21 cellular contexts compared by ENCODE assay signal in genomic region chr2:3542107-3542506, GRCh38. TPM values are rescaled to one million over a fixed set of nuclear protein-coding genes. Genes with fewer than 3 reads are reported as not detected.
"Had no signal": no experiment of that assay in that cellular context is flagged by ENCODE, and none has a peak within 500 bp of the region (broad histone marks: within the 10 kb centered on the region; RNA-seq: fewer than 3 reads in every experiment).

No MANE protein-coding gene starts in this region.

- DNase-seq: activated CD4-positive, alpha-beta T cell treated with anti-CD3 and anti-CD28 coated beads for 48 hours; activated CD4-positive, alpha-beta T cell treated with anti-CD3 and anti-CD28 coated beads, Interleukin-2, amount 50 U/mL, for 48 hours; activated CD8-positive, alpha-beta memory T cell treated with anti-CD3 and anti-CD28 coated beads, Interleukin-2, amount 10 ng/mL, durations not matched to agents 7 days and 5 days; activated gamma-delta T cell; activated naive CD4-positive, alpha-beta T cell treated with anti-CD3 and anti-CD28 coated beads, Interleukin-2, amount 10 ng/mL, durations not matched to agents 7 days and 5 days; activated T-cell treated with anti-CD3 and anti-CD28 coated beads, Interleukin-2, amount 50 U/mL, for 4 hours; brain microvascular endothelial cell; colonic mucosa; Kasumi-1; NCI-H1105 treated with DMSO at 0.1 percent for 48 hours; NCI-H1436 treated with DMSO at 0.1 percent for 48 hours; NCI-H187; NCI-H2081; NCI-H446; NCI-H524; SHP77 treated with DMSO at 0.1 percent for 48 hours had no signal

- H3K9me3 ChIP-seq: colonic mucosa had no signal

- H3K4me1 Mint-ChIP-seq: activated CD8-positive, alpha-beta memory T cell treated with anti-CD3 and anti-CD28 coated beads, Interleukin-2, amount 10 ng/mL, durations not matched to agents 7 days and 5 days; activated naive CD4-positive, alpha-beta T cell treated with anti-CD3 and anti-CD28 coated beads, Interleukin-2, amount 10 ng/mL, durations not matched to agents 7 days and 5 days; activated T-helper 17 cell treated with anti-CD3 and anti-CD28 coated beads, Interleukin-2, amount 50 U/mL, for 72 hours had no signal

- H3K9me3 Mint-ChIP-seq: activated naive CD4-positive, alpha-beta T cell treated with anti-CD3 and anti-CD28 coated beads, Interleukin-2, amount 10 ng/mL, durations not matched to agents 7 days and 5 days; activated T-cell treated with anti-CD3 and anti-CD28 coated beads, Interleukin-2, amount 50 U/mL, for 4 hours; activated T-helper 17 cell treated with anti-CD3 and anti-CD28 coated beads, Interleukin-2, amount 50 U/mL, for 72 hours; T-helper 1 cell treated with Interleukin-12 subunit alpha and Interleukin-12 subunit beta and Interleukin-4 antibody, amounts not matched to agents 30 μg/mL and 1 μg/mL, for 36 hours had no signal

- H3K27ac ChIP-seq: brain microvascular endothelial cell, colonic mucosa had no signal

- ATAC-seq: activated CD4-positive, CD25-positive, alpha-beta regulatory T cell treated with anti-CD3 and anti-CD28 coated beads, Interleukin-2, amount 50 U/mL, for 24 hours; activated CD8-positive, alpha-beta memory T cell treated with anti-CD3 and anti-CD28 coated beads, Interleukin-2, amount 10 ng/mL, durations not matched to agents 7 days and 5 days; activated T-cell treated with anti-CD3 and anti-CD28 coated beads, Interleukin-2, amount 50 U/mL, for 4 hours; activated T-helper 17 cell treated with anti-CD3 and anti-CD28 coated beads, Interleukin-2, amount 50 U/mL, for 72 hours had no signal

- H3K27me3 ChIP-seq: brain microvascular endothelial cell, cardiac muscle cell, colonic mucosa had no signal

- H3K4me3 Mint-ChIP-seq: activated CD8-positive, alpha-beta memory T cell treated with anti-CD3 and anti-CD28 coated beads, Interleukin-2, amount 10 ng/mL, durations not matched to agents 7 days and 5 days; activated naive CD4-positive, alpha-beta T cell treated with anti-CD3 and anti-CD28 coated beads, Interleukin-2, amount 10 ng/mL, durations not matched to agents 7 days and 5 days; activated T-cell treated with anti-CD3 and anti-CD28 coated beads, Interleukin-2, amount 50 U/mL, for 4 hours; activated T-helper 17 cell treated with anti-CD3 and anti-CD28 coated beads, Interleukin-2, amount 50 U/mL, for 72 hours; T-helper 1 cell treated with Interleukin-12 subunit alpha and Interleukin-12 subunit beta and Interleukin-4 antibody, amounts not matched to agents 30 μg/mL and 1 μg/mL, for 36 hours had no signal

- H3K27ac Mint-ChIP-seq: activated CD8-positive, alpha-beta memory T cell treated with anti-CD3 and anti-CD28 coated beads, Interleukin-2, amount 10 ng/mL, durations not matched to agents 7 days and 5 days; activated naive CD4-positive, alpha-beta T cell treated with anti-CD3 and anti-CD28 coated beads, Interleukin-2, amount 10 ng/mL, durations not matched to agents 7 days and 5 days; activated T-helper 17 cell treated with anti-CD3 and anti-CD28 coated beads, Interleukin-2, amount 50 U/mL, for 72 hours; T-helper 1 cell treated with Interleukin-12 subunit alpha and Interleukin-12 subunit beta and Interleukin-4 antibody, amounts not matched to agents 30 μg/mL and 1 μg/mL, for 36 hours had no signal

- H3K4me3 ChIP-seq: cardiac muscle cell, colonic mucosa had no signal

- H3K4me1 ChIP-seq: colonic mucosa had no signal

- H3K27me3 Mint-ChIP-seq: activated CD8-positive, alpha-beta memory T cell treated with anti-CD3 and anti-CD28 coated beads, Interleukin-2, amount 10 ng/mL, durations not matched to agents 7 days and 5 days; activated naive CD4-positive, alpha-beta T cell treated with anti-CD3 and anti-CD28 coated beads, Interleukin-2, amount 10 ng/mL, durations not matched to agents 7 days and 5 days; activated T-helper 17 cell treated with anti-CD3 and anti-CD28 coated beads, Interleukin-2, amount 50 U/mL, for 72 hours had no signal

RNA-seq across cellular contexts. Expression of gene COLEC11, which starts 52.8 kb away (rescaled TPM):
- total RNA-seq: SK-MEL-5 had no signal
